8 cellular contexts compared by ENCODE assay signal in the genomic region with DNA sequence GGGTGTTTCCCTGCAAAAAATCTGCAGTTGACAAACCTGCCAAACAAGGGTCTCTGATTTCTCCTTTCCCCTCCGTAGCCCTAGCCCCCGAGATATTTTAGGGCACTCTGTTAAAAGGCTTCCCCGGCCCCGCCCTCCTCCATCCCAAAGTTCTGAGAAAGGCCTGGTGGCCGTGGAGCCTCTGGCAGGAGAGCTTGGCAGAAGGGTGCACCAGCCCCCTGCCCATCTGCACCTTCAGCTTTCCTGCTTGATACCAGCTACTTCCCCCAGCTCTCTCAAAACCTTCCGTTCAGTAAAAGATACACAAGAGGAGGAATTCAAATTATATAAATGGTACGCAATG. TPM values are rescaled to one million over a fixed set of nuclear protein-coding genes. Genes with fewer than 3 reads are reported as not detected.
A peak's percentile ranks its signal among the peaks of the same experiment; 100 is the strongest.
DNase-seq lines count a peak whose midpoint lies in the region; TF ChIP-seq lines count a peak whose summit lies in the region.

No MANE protein-coding gene starts in this region.

- DNase-seq in CD4-positive, alpha-beta memory T cell: no peak
- DNase-seq in RWPE1 (ENCODE audit: low spot score) (no peak), esophagus muscularis mucosa (ENCODE audit: extremely low spot score) (no peak), osteocyte (ENCODE audit: extremely low spot score, unreplicated experiment) (no peak), HT-29 (ENCODE audit: low spot score) (no peak), ACHN (no peak), OCI-M2 (lab: John Stamatoyannopoulos, UW; ENCODE audit: unreplicated experiment) (no peak), T1000 (lab: John Stamatoyannopoulos, UW) (no peak)

- peak overlapping the region; percentile 86 for H3K27ac ChIP-seq in CD4-positive, alpha-beta memory T cell (ENCODE audit: low read depth, low read length)
- H3K27ac ChIP-seq in RWPE1 (peak overlapping the region; percentile 85), esophagus muscularis mucosa (replicated peaks in 1 of 4) (peak overlapping the region; percentile 82 to 90 (median 86))

- H3K27ac Mint-ChIP-seq in CD4-positive, alpha-beta memory T cell: peak overlapping the region; percentile 50 to 98 (median 92)
- no peak overlapping the region for H3K27ac Mint-ChIP-seq in osteocyte (ENCODE audit: unreplicated experiment)

- intact Hi-C loops in CD4-positive, alpha-beta memory T cell (cut with micrococcal nuclease): no loop called here
- intact Hi-C loops in esophagus muscularis mucosa (cut with DNase I): no loop called here

- no peaks in the 10 kb centered on the region for H3K9me3 ChIP-seq in CD4-positive, alpha-beta memory T cell (ENCODE audit: control insufficient read depth in 1 of 2, low read length in 2 of 2)
- no peaks in the 10 kb centered on the region for H3K9me3 ChIP-seq in esophagus muscularis mucosa

- peaks cover 45% of the 10 kb centered on the region for H3K4me1 ChIP-seq in CD4-positive, alpha-beta memory T cell (ENCODE audit: insufficient read depth, low read length)
- H3K4me1 ChIP-seq in esophagus muscularis mucosa: peaks cover 30 to 48% (median 46%) of the 10 kb centered on the region in 4 donors

- POLR2A ChIA-PET in CD4-positive, alpha-beta memory T cell (lab: Charles Lee; ENCODE audit: partially characterized antibody): interaction anchor here (0.7 to 1.1 kb wide), 2 partner anchors 15 to 64 kb away, joined by 3 to 5 read pairs; a partner anchor contains a TSS
- POLR2A ChIA-PET in RWPE1 (lab: Yijun Ruan, JAX; ENCODE audit: low non-redundant PET): interaction anchor here (0.6 kb wide), 1 partner anchor 97 kb away, joined by 3 read pairs; no protein-coding TSS in a partner anchor

- TF ChIP-seq CTCF in RWPE1 (conservative IDR thresholded peaks at IDR 0.05; ENCODE audit: low read depth) (no peak), esophagus muscularis mucosa (IDR thresholded peaks at IDR 0.05) (no peak), osteocyte (IDR thresholded peaks at IDR 0.05) (no peak)

- H3K36me3 Mint-ChIP-seq in CD4-positive, alpha-beta memory T cell: peaks cover 0 to 13% of the 10 kb centered on the region in 2 donors
- peaks cover 2% of the 10 kb centered on the region for H3K36me3 Mint-ChIP-seq in osteocyte (ENCODE audit: unreplicated experiment)

- H3K9me3 Mint-ChIP-seq in CD4-positive, alpha-beta memory T cell: peaks cover 0 to 3% (median 0%) of the 10 kb centered on the region in 8 donors
- H3K9me3 Mint-ChIP-seq in osteocyte (ENCODE audit: unreplicated experiment): peaks cover 7% of the 10 kb centered on the region

- 63% methylated on average over 7 of the region's 7 CpGs for WGBS in esophagus muscularis mucosa

- peak overlapping the region in 1 of 2 donors; percentile 91 for H3K4me3 ChIP-seq in CD4-positive, alpha-beta memory T cell (ENCODE audit: low read length in 2 of 2)
- peak overlapping the region; percentile 87 to 97 (median 93) for H3K4me3 ChIP-seq in esophagus muscularis mucosa

- in situ Hi-C loops in ACHN (cut with HindIII; ENCODE audit: low pct_ligation_motif_present, low pct_unique_long_range_greater_than_20kb, low sequenced_read_pairs): no loop called here

- peaks cover 0 to 2% of the 10 kb centered on the region in 2 donors for H3K27me3 Mint-ChIP-seq in CD4-positive, alpha-beta memory T cell
- H3K27me3 Mint-ChIP-seq in osteocyte (ENCODE audit: unreplicated experiment): peaks cover 2% of the 10 kb centered on the region

- TF ChIP-seq POLR2A in esophagus muscularis mucosa (IDR thresholded peaks at IDR 0.05; ENCODE audit: low read depth): no peak

- no peaks in the 10 kb centered on the region for H3K27me3 ChIP-seq in CD4-positive, alpha-beta memory T cell (ENCODE audit: insufficient read depth, low read length)
- no peaks in the 10 kb centered on the region for H3K27me3 ChIP-seq in esophagus muscularis mucosa

- no peaks in the 10 kb centered on the region for H3K36me3 ChIP-seq in CD4-positive, alpha-beta memory T cell (ENCODE audit: insufficient read depth, low read length)
- H3K36me3 ChIP-seq in esophagus muscularis mucosa: peaks cover 0 to 6% (median 0%) of the 10 kb centered on the region in 4 donors

- H3K4me1 Mint-ChIP-seq in CD4-positive, alpha-beta memory T cell: peaks cover 31 to 54% (median 42%) of the 10 kb centered on the region in 4 donors
- peaks cover 39% of the 10 kb centered on the region for H3K4me1 Mint-ChIP-seq in osteocyte (ENCODE audit: unreplicated experiment)

- peak overlapping the region; percentile 82 to 96 (median 89) for H3K4me3 Mint-ChIP-seq in CD4-positive, alpha-beta memory T cell
- peak overlapping the region; percentile 80 for H3K4me3 Mint-ChIP-seq in osteocyte (ENCODE audit: unreplicated experiment)

- CTCF ChIA-PET in CD4-positive, alpha-beta memory T cell (lab: Charles Lee; ENCODE audit: partially characterized antibody): interaction anchor here (1.0 kb wide), 1 partner anchor 11 kb away, joined by 3 read pairs; no protein-coding TSS in a partner anchor
- CTCF ChIA-PET in RWPE1 (lab: Yijun Ruan, JAX): interaction anchor here (0.6 to 0.7 kb wide), 2 partner anchors 157 to 169 kb away, joined by 3 to 6 read pairs; no protein-coding TSS in a partner anchor

- TF ChIP-seq EP300 in esophagus muscularis mucosa (IDR thresholded peaks at IDR 0.05): no peak

RNA-seq across cellular contexts. Expression of a gene that starts 0.7 kb away (rescaled TPM):
- 10 to 100 TPM; 57.9 to 59.4 TPM for total RNA-seq in CD4-positive, alpha-beta memory T cell
- polyA plus RNA-seq in CD4-positive, alpha-beta memory T cell: 10 to 100 TPM in 1 of 2 donors, 1 to 10 TPM in 1; 7.2 to 10.5 TPM
- total RNA-seq in esophagus muscularis mucosa (10 to 100 TPM; 21.2 to 33.7 (median 27.0) TPM), osteocyte (61.1 and 62.3 TPM in 2 replicates)
- total RNA-seq in HT-29 (2014; rRNA removed; shearing (Covaris generic)): 89.2 and 96.4 TPM in 2 replicates

RNA-seq across cellular contexts. Expression of a gene that starts 13.7 kb away (rescaled TPM):
- not detected for total RNA-seq in CD4-positive, alpha-beta memory T cell
- not detected for polyA plus RNA-seq in CD4-positive, alpha-beta memory T cell
- total RNA-seq in esophagus muscularis mucosa (100 to 1,000 TPM in 1 of 4 donors, 10 to 100 TPM in 3; 31.1 to 115 (median 70.4) TPM), osteocyte (196 and 203 TPM in 2 replicates)
- 3.6 and 7.5 TPM in 2 replicates for total RNA-seq in HT-29 (2014; rRNA removed; shearing (Covaris generic))

RNA-seq across cellular contexts. Expression of a gene that starts 30.6 kb away (rescaled TPM):
- 10 to 100 TPM; 44.8 to 45.5 TPM for total RNA-seq in CD4-positive, alpha-beta memory T cell
- 10 to 100 TPM; 56.4 to 70.7 TPM for polyA plus RNA-seq in CD4-positive, alpha-beta memory T cell
- total RNA-seq in esophagus muscularis mucosa (100 to 1,000 TPM; 106 to 284 (median 197) TPM), osteocyte (439 and 456 TPM in 2 replicates)
- 1,319 and 1,392 TPM in 2 replicates for total RNA-seq in HT-29 (2014; rRNA removed; shearing (Covaris generic))
